8 cellular contexts compared by ENCODE assay signal in the genomic region with DNA sequence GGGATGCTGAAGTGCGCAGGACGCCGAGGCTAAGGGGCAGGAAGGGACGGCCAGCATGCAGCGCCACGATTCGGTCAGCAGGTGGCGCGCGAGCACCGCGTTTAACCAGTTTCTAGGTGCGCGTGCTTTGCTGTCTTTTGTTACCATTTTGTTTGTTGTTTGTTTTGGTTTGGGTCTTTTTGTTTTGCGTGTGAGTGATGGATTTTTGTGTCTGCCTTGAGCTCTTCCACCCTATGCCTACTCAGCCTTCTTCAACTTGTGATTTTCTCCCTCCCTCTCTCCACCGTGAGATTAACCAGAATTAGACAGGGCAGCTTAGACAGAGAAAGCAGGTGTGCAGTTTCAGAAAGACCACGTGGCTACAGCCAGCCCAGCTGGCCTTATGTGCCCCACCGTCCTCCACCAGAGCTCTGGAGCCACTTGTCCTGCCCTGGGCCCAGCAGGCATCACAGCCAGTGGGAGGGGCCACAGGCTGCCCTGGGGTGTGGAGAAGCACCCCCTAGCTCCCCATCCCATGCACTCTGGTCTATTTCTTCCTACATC.
DNase-seq lines count a peak whose midpoint lies in the region; FAIRE-seq lines count a peak whose summit lies in the region.

No MANE protein-coding gene starts in this region.

- no peak for FAIRE-seq in RCC 7860 (lab: Jason Lieb, UNC)

- H2AFZ ChIP-seq in GM23248 = peak overlapping the region; percentile 69

- no peaks in the 10 kb centered on the region for H3F3A ChIP-seq in GM23248 (ENCODE audit: insufficient read depth)

- H3K9me3 ChIP-seq in GM23248 (ENCODE audit: low read depth) = no peaks in the 10 kb centered on the region
- no peaks in the 10 kb centered on the region for H3K9me3 ChIP-seq in subcutaneous abdominal adipose tissue (ENCODE audit: control insufficient read depth in 5 of 5, low read length in 5 of 5)

- no peaks in the 10 kb centered on the region for H3K27me3 ChIP-seq in GM23248 (replicated peaks; ENCODE audit: insufficient read depth)
- H3K27me3 ChIP-seq in subcutaneous abdominal adipose tissue (ENCODE audit: control insufficient read depth in 5 of 5, insufficient read depth in 4 of 5, low read length in 5 of 5) = no peaks in the 10 kb centered on the region

- H3K4me1 ChIP-seq in GM23248 (ENCODE audit: insufficient read depth) (no peaks in the 10 kb centered on the region), subcutaneous abdominal adipose tissue (ENCODE audit: control insufficient read depth in 5 of 5, insufficient read depth in 5 of 5, low read length in 5 of 5) (peaks cover 0 to 4% (median 3%) of the 10 kb centered on the region in 5 donors)

- DNase-seq in EH (ENCODE audit: low read depth) (peak; percentile 52), GM23248 (peak; percentile 75), Kasumi-1 (lab: John Stamatoyannopoulos, UW) (peak; percentile 55 to 71), RCC 7860 (ENCODE audit: low spot score) (peak; percentile 24), fibroblast of the conjunctiva (ENCODE audit: low read depth) (peak; percentile 36), nucleus accumbens (lab: John Stamatoyannopoulos, UW) (peak in 46 of 56 donors; percentile 3 to 83 (median 48))
- DNase-seq in activated T-helper 1 cell treated with anti-CD3 and anti-CD28 coated beads, Interleukin-2, amount 50 U/mL, for 16 hours (ENCODE audit: low read depth in 1 of 2, low spot score in 1 of 2) = peak; percentile 56 to 57

- H3K9ac ChIP-seq in GM23248 (no peak overlapping the region), subcutaneous abdominal adipose tissue (ENCODE audit: low read length in 5 of 5) (peak overlapping the region in 2 of 5 donors; percentile 16 to 49)

- H3K36me3 ChIP-seq in GM23248 (ENCODE audit: low read depth) (no peaks in the 10 kb centered on the region), subcutaneous abdominal adipose tissue (ENCODE audit: control insufficient read depth in 5 of 5, insufficient read depth in 5 of 5, low read length in 5 of 5) (no peaks in the 10 kb centered on the region)

- H3K4me2 ChIP-seq in GM23248 (ENCODE audit: unreplicated experiment) = peak overlapping the region; percentile 6

- H4K20me1 ChIP-seq in GM23248 (ENCODE audit: insufficient read depth) = no peaks in the 10 kb centered on the region

- WGBS in GM23248 (ENCODE audit: low coverage in 1 of 2, low lambda C conversion rate in 2 of 2, missing lambda C conversion rate in 2 of 2), 2 experiments = 6 to 8% methylated on average over 18 of the region's 18 CpGs

- no peak overlapping the region for H3K27ac ChIP-seq in GM23248
- no peak overlapping the region for H3K27ac ChIP-seq in subcutaneous abdominal adipose tissue (ENCODE audit: low read depth, low read length)

- in situ Hi-C loops in GM23248 (cut with MboI) = no loop called here

- no peaks in the 10 kb centered on the region for H3K79me2 ChIP-seq in GM23248 (ENCODE audit: insufficient read depth)

- no peaks in the 10 kb centered on the region for H3K9me2 ChIP-seq in GM23248 (ENCODE audit: insufficient read depth)

- no peak overlapping the region for H3K4me3 ChIP-seq in GM23248
- peak overlapping the region in 3 of 5 donors; percentile 9 to 55 (median 19) for H3K4me3 ChIP-seq in subcutaneous abdominal adipose tissue (ENCODE audit: low read depth in 1 of 5, low read length in 5 of 5)

Comparison
In these comparisons a context has a peak if more than half of its experiments do, and no peak if none do; other contexts are left out.
1. DNase-seq: peak in every context shown above with its lines; median percentile 75 in GM23248; 63 in Kasumi-1; 56 in activated T-helper 1 cell treated with anti-CD3 and anti-CD28 coated beads, Interleukin-2, amount 50 U/mL, for 16 hours; 52 in EH; 48 in nucleus accumbens; 36 in fibroblast of the conjunctiva; 24 in RCC 7860.